8 cellular contexts compared by ENCODE assay signal in the genomic region with DNA sequence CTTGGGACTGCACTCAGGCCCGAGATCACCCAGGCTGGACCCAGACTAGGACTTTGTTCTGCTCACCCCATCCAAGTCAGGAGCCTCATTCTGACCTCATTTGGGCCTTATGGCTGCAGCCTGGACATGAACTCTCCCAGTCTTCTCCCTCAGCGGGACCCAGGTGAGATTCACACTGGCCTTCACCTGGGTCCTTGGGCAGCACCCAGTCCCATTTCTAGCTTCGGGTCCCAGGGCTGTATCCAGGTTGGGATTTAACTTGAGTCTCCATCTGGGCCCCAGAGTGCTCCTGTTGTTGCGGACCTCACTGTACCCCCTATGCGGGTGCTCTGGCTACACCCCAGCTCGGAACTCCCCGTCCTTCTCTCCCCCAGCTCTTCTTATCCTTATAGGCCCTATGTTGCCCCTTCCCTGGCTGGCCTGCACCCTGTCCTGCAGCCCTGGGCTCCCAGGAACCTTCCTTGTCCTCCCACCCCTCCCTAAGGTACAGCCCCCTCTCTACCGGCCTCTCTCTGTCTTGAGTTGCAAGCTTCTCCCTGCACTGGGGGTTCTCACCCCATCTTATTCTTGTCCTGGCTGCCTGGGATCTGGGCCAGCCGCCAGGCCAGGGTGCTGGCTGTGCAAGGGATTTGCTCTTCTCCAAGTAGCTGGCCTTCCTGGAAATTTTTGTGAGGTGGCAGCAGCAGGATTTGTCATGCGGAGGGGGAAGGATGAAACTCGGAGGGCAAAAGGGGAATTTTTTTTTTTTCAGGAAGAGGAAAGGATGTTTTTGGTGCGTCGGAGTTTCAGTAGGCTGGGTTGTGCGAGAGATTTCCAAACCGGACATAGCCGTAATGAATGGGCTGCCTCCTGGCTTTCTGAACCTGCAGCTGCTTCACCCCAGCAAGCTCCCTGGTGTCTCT. TPM values are rescaled to one million over a fixed set of nuclear protein-coding genes. Genes with fewer than 3 reads are reported as not detected.
DNase-seq lines count a peak whose midpoint lies in the region; ATAC-seq and TF ChIP-seq lines count a peak whose summit lies in the region.

No MANE protein-coding gene starts in this region.

- H3K27ac Mint-ChIP-seq in Calu3 (ENCODE audit: unreplicated experiment), result peak overlapping the region; percentile 98
- H3K27ac Mint-ChIP-seq in stimulated activated effector memory CD8-positive, alpha-beta T cell treated with anti-CD3 and anti-CD28 coated beads, Interleukin-12 subunit alpha, Interleukin-12 subunit beta, amount 100 ng/mL, for 72 hours, result peak overlapping the region; percentile 89

- DNase-seq in Calu3 (no peak), adrenal gland (peak; percentile 65 to 85 (median 80)), iris pigment epithelial cell (ENCODE audit: low read depth) (peak; percentile 44), GF-D8 (lab: John Stamatoyannopoulos, UW) (no peak), UCSD-AML1 (lab: John Stamatoyannopoulos, UW; ENCODE audit: unreplicated experiment) (no peak)
- DNase-seq in stimulated activated effector memory CD8-positive, alpha-beta T cell treated with anti-CD3 and anti-CD28 coated beads, Interleukin-12 subunit alpha, Interleukin-12 subunit beta, amount 100 ng/mL, for 72 hours (ENCODE audit: low spot score in 2 of 2), result peak in 1 of 2 donors; percentile 62

- peaks cover 70% of the 10 kb centered on the region for H3K36me3 Mint-ChIP-seq in Calu3 (ENCODE audit: insufficient read depth, unreplicated experiment)
- H3K36me3 Mint-ChIP-seq in stimulated activated effector memory CD8-positive, alpha-beta T cell treated with anti-CD3 and anti-CD28 coated beads, Interleukin-12 subunit alpha, Interleukin-12 subunit beta, amount 100 ng/mL, for 72 hours, result peaks cover 41% of the 10 kb centered on the region

- peak in 1 of 2 donors; percentile 14 for TF ChIP-seq POLR2A in adrenal gland (IDR thresholded peaks at IDR 0.05)

- intact Hi-C loops in Calu3 (cut with micrococcal nuclease; ENCODE audit: unreplicated experiment) (loop anchor here (5.0 to 10.0 kb wide), 2 partner anchors 158 to 229 kb away; partner anchors contain the start of gene DHRS7B), adrenal gland (cut with DNase I) (no loop called here)

- H3K27me3 Mint-ChIP-seq in Calu3 (ENCODE audit: unreplicated experiment), result no peaks in the 10 kb centered on the region

- H3K9me3 ChIP-seq in HUES48 (ENCODE audit: control insufficient read depth, insufficient read depth, low read length) (no peaks in the 10 kb centered on the region), adrenal gland (replicated peaks in 1 of 3) (no peaks in the 10 kb centered on the region)

- H3K4me3 ChIP-seq in HUES48 (ENCODE audit: low read depth, low read length) (peak overlapping the region; percentile 67), adrenal gland (peak overlapping the region; percentile 21 to 92 (median 80))

- H3K9ac ChIP-seq in HUES48 (ENCODE audit: low read depth, low read length), result no peak overlapping the region

- H3K27ac ChIP-seq in HUES48 (ENCODE audit: low read depth, low read length), result no peak overlapping the region
- H3K27ac ChIP-seq in adrenal gland, result peak overlapping the region; percentile 76 to 99 (median 90)

- CTCF ChIA-PET in Calu3 (lab: Charles Lee), result interaction anchor here (1.1 to 1.2 kb wide), 2 partner anchors 166 to 220 kb away, joined by 3 read pairs; no protein-coding TSS in a partner anchor

- no TSS peak for BruUV-seq in Calu3 (replicated peaks; lab: Mats Ljungman, UMichigan)

- H3K9me3 Mint-ChIP-seq in Calu3 (ENCODE audit: low read depth, unreplicated experiment), result no peaks in the 10 kb centered on the region
- H3K9me3 Mint-ChIP-seq in stimulated activated effector memory CD8-positive, alpha-beta T cell treated with anti-CD3 and anti-CD28 coated beads, Interleukin-12 subunit alpha, Interleukin-12 subunit beta, amount 100 ng/mL, for 72 hours, result no peaks in the 10 kb centered on the region

- H3K27me3 ChIP-seq in HUES48 (ENCODE audit: control insufficient read depth, insufficient read depth, low read length), result peaks cover 24% of the 10 kb centered on the region
- no peaks in the 10 kb centered on the region for H3K27me3 ChIP-seq in adrenal gland

- H3K36me3 ChIP-seq in HUES48 (ENCODE audit: control insufficient read depth, insufficient read depth, low read length) (no peaks in the 10 kb centered on the region), adrenal gland (replicated peaks in 1 of 2) (no peaks in the 10 kb centered on the region)

- WGBS in adrenal gland, 4 donors, result 3 to 6% (median 3%) methylated on average over 13 to 16 of the region's 16 CpGs

- H3K4me1 ChIP-seq in HUES48 (ENCODE audit: control insufficient read depth, insufficient read depth, low read length), result peaks cover 11% of the 10 kb centered on the region; the same call in 1 of the 2 replicates
- H3K4me1 ChIP-seq in adrenal gland (replicated peaks in 1 of 2), result peaks cover 46 to 60% of the 10 kb centered on the region in 2 donors

- peaks cover 35% of the 10 kb centered on the region for H3K4me1 Mint-ChIP-seq in Calu3 (ENCODE audit: low read depth, unreplicated experiment)
- peaks cover 67% of the 10 kb centered on the region for H3K4me1 Mint-ChIP-seq in stimulated activated effector memory CD8-positive, alpha-beta T cell treated with anti-CD3 and anti-CD28 coated beads, Interleukin-12 subunit alpha, Interleukin-12 subunit beta, amount 100 ng/mL, for 72 hours

- H3K4me3 Mint-ChIP-seq in Calu3 (ENCODE audit: low read depth, unreplicated experiment), result peak overlapping the region; percentile 89
- peak overlapping the region; percentile 99 for H3K4me3 Mint-ChIP-seq in stimulated activated effector memory CD8-positive, alpha-beta T cell treated with anti-CD3 and anti-CD28 coated beads, Interleukin-12 subunit alpha, Interleukin-12 subunit beta, amount 100 ng/mL, for 72 hours

- ATAC-seq in stimulated activated effector memory CD8-positive, alpha-beta T cell treated with anti-CD3 and anti-CD28 coated beads, Interleukin-12 subunit alpha, Interleukin-12 subunit beta, amount 100 ng/mL, for 72 hours, result no peak
- ATAC-seq in HG02763 (IDR thresholded peaks at IDR 0.05; ENCODE audit: unreplicated experiment), result no peak

- no peak for TF ChIP-seq CTCF in Calu3 (IDR thresholded peaks at IDR 0.05; ENCODE audit: unreplicated experiment)
- no peak for TF ChIP-seq CTCF in adrenal gland (IDR thresholded peaks at IDR 0.05)

RNA-seq across cellular contexts. Expression of gene MAP2K3, which starts 0.9 kb away (rescaled TPM):
- total RNA-seq in Calu3 (2022) (93.5 and 111 TPM in 2 replicates), adrenal gland (10 to 100 TPM; 11.5 to 64.8 (median 32.2) TPM)
- polyA plus RNA-seq in adrenal gland, result 10 to 100 TPM; 19.2 to 64.4 (median 37.4) TPM

RNA-seq across cellular contexts. Expression of gene NATD1, which starts 32.2 kb away (rescaled TPM):
- total RNA-seq in Calu3 (2022), result 1.5 and 1.7 TPM in 2 replicates
- total RNA-seq in adrenal gland, result 10 to 100 TPM in 6 of 8 donors, 1 to 10 TPM in 2; 4.3 to 18.7 (median 13.0) TPM
- polyA plus RNA-seq in adrenal gland, result 1 to 10 TPM; 1.8 to 3.1 (median 3.0) TPM

Comparison
In these comparisons a context has a peak if more than half of its experiments do, and no peak if none do; other contexts are left out.
1. DNase-seq: peak in adrenal gland (7 of 7) and iris pigment epithelial cell (single experiment); none in Calu3 (single experiment), GF-D8 (single experiment) and UCSD-AML1 (single experiment).